21 cellular contexts compared by ENCODE assay signal in the genomic region with DNA sequence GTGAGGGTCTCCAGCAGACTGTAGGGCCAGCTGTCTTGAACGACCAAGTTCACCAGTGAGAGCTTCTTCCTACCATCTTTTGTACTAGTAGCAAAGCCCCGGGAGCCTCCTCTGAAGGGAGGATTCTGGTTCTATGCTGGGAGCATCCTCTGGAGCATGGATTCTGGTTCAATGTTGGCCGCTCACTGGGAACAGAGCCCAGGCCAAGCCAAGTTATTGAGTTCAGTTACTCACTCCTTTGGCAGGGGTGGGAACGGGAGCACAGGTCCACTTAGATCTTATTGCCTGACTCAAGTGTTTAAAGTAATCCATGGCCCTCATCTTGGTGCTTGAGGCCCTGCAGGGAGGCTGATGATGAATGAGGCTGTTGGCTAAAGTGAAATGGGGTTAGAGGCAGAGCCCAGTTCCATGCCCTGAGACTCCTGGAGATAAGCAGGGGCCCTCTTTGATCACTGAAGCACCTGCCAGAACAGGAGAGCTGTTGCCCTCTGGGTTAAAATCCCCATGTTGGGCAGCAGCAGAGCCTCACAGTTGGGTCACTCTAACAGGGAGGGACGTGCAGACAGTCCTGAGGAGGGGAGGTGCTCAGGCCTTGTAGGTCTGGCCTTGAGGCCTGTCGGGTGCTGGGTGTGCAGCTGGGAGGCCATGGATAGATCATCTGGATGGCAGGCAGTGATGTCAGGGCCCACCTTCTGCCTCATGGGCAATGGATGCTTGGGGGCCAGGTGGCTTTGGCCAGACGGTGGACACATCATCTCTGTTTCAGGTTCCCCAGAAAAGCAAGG.
DNase-seq lines count a peak whose midpoint lies in the region; ATAC-seq and TF ChIP-seq lines count a peak whose summit lies in the region.
"Had no signal": no experiment of that assay in that cellular context is flagged by ENCODE, and none has a peak within 500 bp of the region (broad histone marks: within the 10 kb centered on the region; RNA-seq: fewer than 3 reads in every experiment).

No MANE protein-coding gene starts in this region.

- TF ChIP-seq POLR2A in heart left ventricle (IDR thresholded peaks at IDR 0.05), result no peak

- no peak overlapping the region for H3K18ac ChIP-seq in mesendoderm (ENCODE audit: low read length)

- H3K4ac ChIP-seq in mesendoderm (ENCODE audit: low read depth, low read length), result no peak overlapping the region

- BruUV-seq in Caco-2 (replicated peaks; lab: Mats Ljungman, UMichigan), result no TSS peak

- POLR2A ChIA-PET in Caco-2 (lab: Charles Lee), result no interaction called here

- H2BK15ac ChIP-seq in mesendoderm (replicated peaks; ENCODE audit: low read depth), result no peak overlapping the region

- H3K79me2 ChIP-seq in mesendoderm (ENCODE audit: control insufficient read depth, insufficient read depth, low read length), result no peaks in the 10 kb centered on the region

- no peaks in the 10 kb centered on the region for H3K36me3 Mint-ChIP-seq in Caco-2 (ENCODE audit: insufficient read depth, unreplicated experiment)
- H3K36me3 Mint-ChIP-seq: CD4-positive, CD25-positive, alpha-beta regulatory T cell; CD8-positive, alpha-beta T cell had no signal

- H3K56ac ChIP-seq in mesendoderm (ENCODE audit: low read length), result no peak overlapping the region

- H2BK120ac ChIP-seq in mesendoderm (ENCODE audit: low read depth, low read length), result no peak overlapping the region

- no peak overlapping the region for H3K4me2 ChIP-seq in mesendoderm (ENCODE audit: low read length)
- H3K4me2 ChIP-seq: BLaER1, GM23338 had no signal

- H2BK5ac ChIP-seq in mesendoderm (ENCODE audit: low read length), result no peak overlapping the region

- no peaks in the 10 kb centered on the region for H3K4me1 Mint-ChIP-seq in Caco-2 (ENCODE audit: low read depth, unreplicated experiment)
- H3K4me1 Mint-ChIP-seq: B cell; CD4-positive, CD25-positive, alpha-beta regulatory T cell had no signal

- H3K9me3 ChIP-seq in right atrium auricular region (no peaks in the 10 kb centered on the region), heart left ventricle (no peaks in the 10 kb centered on the region), upper lobe of right lung (no peaks in the 10 kb centered on the region), Caco-2 (no peaks in the 10 kb centered on the region)
- H3K9me3 ChIP-seq: BLaER1 had no signal

- H4K8ac ChIP-seq in mesendoderm (ENCODE audit: low read depth, low read length), result no peak overlapping the region

- TF ChIP-seq CTCF in right atrium auricular region (IDR thresholded peaks at IDR 0.05) (no peak), heart left ventricle (IDR thresholded peaks at IDR 0.05) (no peak), upper lobe of right lung (IDR thresholded peaks at IDR 0.05) (no peak), Caco-2 (IDR thresholded peaks at IDR 0.05; ENCODE audit: insufficient read depth in 1 of 2, low read depth in 1 of 2, low read length in 1 of 2, severe bottlenecking in 1 of 2, unreplicated experiment in 1 of 2) (no peak)

- H4K5ac ChIP-seq in mesendoderm (ENCODE audit: low read length), result no peak overlapping the region

- no peak overlapping the region for H3K27ac ChIP-seq in right atrium auricular region
- no peak overlapping the region for H3K27ac ChIP-seq in heart left ventricle
- no peak overlapping the region for H3K27ac ChIP-seq in mesendoderm (ENCODE audit: low read depth, low read length)
- no peak overlapping the region for H3K27ac ChIP-seq in upper lobe of right lung
- H3K27ac ChIP-seq: 22Rv1, BLaER1, C4-2B had no signal

- intact Hi-C loops in heart left ventricle (cut with DNase I), result no loop called here
- intact Hi-C loops in upper lobe of right lung (cut with DNase I), result no loop called here
- intact Hi-C loops in Caco-2 (cut with micrococcal nuclease; ENCODE audit: unreplicated experiment), result loop anchor here (10.0 kb wide), 1 partner anchor 104 kb away; no protein-coding TSS in a partner anchor
- intact Hi-C loops in cardiac septum (cut with DNase I), result no loop called here

- DNase-seq in right atrium auricular region (ENCODE audit: low spot score), result peak; percentile 55
- no peak for DNase-seq in heart left ventricle
- no peak for DNase-seq in mesendoderm
- no peak for DNase-seq in upper lobe of right lung
- no peak for DNase-seq in Caco-2
- DNase-seq in cardiac septum (ENCODE audit: low spot score), result no peak
- DNase-seq: CD4-positive, CD25-positive, alpha-beta regulatory T cell; CD8-positive, alpha-beta T cell; DMS 273 treated with DMSO at 0.1 percent for 48 hours; DMS79; EL; GDM1; H9 had no signal

- no peak overlapping the region for H3K27ac Mint-ChIP-seq in Caco-2 (ENCODE audit: unreplicated experiment)
- H3K27ac Mint-ChIP-seq: B cell; CD8-positive, alpha-beta T cell; GM23338; H9 had no signal

- ATAC-seq in heart left ventricle, result no peak
- ATAC-seq in upper lobe of right lung, result peak; percentile 17
- no peak for ATAC-seq in GM21367 (IDR thresholded peaks at IDR 0.05; ENCODE audit: unreplicated experiment)
- ATAC-seq: CD8-positive, alpha-beta T cell; GM12878; GM23338; HCT116 had no signal

- no peak overlapping the region for H3K4me3 Mint-ChIP-seq in Caco-2 (ENCODE audit: unreplicated experiment)
- H3K4me3 Mint-ChIP-seq: B cell; CD4-positive, CD25-positive, alpha-beta regulatory T cell; CD8-positive, alpha-beta T cell; GM23338; H9 had no signal

- H3K4me1 ChIP-seq in right atrium auricular region (no peaks in the 10 kb centered on the region), heart left ventricle (no peaks in the 10 kb centered on the region), mesendoderm (ENCODE audit: control insufficient read depth, low read depth, low read length) (peaks cover 2% of the 10 kb centered on the region), upper lobe of right lung (no peaks in the 10 kb centered on the region), Caco-2 (no peaks in the 10 kb centered on the region)
- H3K4me1 ChIP-seq: BLaER1 had no signal

- H2AK5ac ChIP-seq in mesendoderm (ENCODE audit: low read length), result peak overlapping the region; percentile 18

- H3K4me3 ChIP-seq in right atrium auricular region (no peak overlapping the region), heart left ventricle (no peak overlapping the region), mesendoderm (ENCODE audit: low read length) (no peak overlapping the region), upper lobe of right lung (no peak overlapping the region), Caco-2 (ENCODE audit: low read depth, low read length) (no peak overlapping the region)
- H3K4me3 ChIP-seq: BLaER1, GM12878, GM23338 had no signal

- H3K23ac ChIP-seq in mesendoderm (ENCODE audit: low read length), result no peak overlapping the region

- H3K27me3 Mint-ChIP-seq in Caco-2 (ENCODE audit: insufficient read depth, unreplicated experiment), result peaks cover 11% of the 10 kb centered on the region
- H3K27me3 Mint-ChIP-seq: B cell; CD4-positive, CD25-positive, alpha-beta regulatory T cell had no signal

- CTCF ChIA-PET in Caco-2 (lab: Charles Lee), result no interaction called here

- no peak overlapping the region for H3K9ac ChIP-seq in mesendoderm (ENCODE audit: low read length)
- H3K9ac ChIP-seq: BLaER1 had no signal

- no peaks in the 10 kb centered on the region for H3K9me3 Mint-ChIP-seq in Caco-2 (ENCODE audit: unreplicated experiment)
- H3K9me3 Mint-ChIP-seq: CD4-positive, CD25-positive, alpha-beta regulatory T cell; CD8-positive, alpha-beta T cell; GM23338; H9 had no signal

- H3K27me3 ChIP-seq in right atrium auricular region (no peaks in the 10 kb centered on the region), heart left ventricle (peaks cover 0 to 8% (median 0%) of the 10 kb centered on the region in 9 donors), mesendoderm (ENCODE audit: insufficient read depth, low read length, poor library complexity) (no peaks in the 10 kb centered on the region), upper lobe of right lung (no peaks in the 10 kb centered on the region), Caco-2 (replicated peaks; ENCODE audit: control insufficient read depth, insufficient read depth, low read length) (no peaks in the 10 kb centered on the region)
- H3K27me3 ChIP-seq: BLaER1 had no signal

- H3K36me3 ChIP-seq in right atrium auricular region (no peaks in the 10 kb centered on the region), heart left ventricle (no peaks in the 10 kb centered on the region), mesendoderm (ENCODE audit: control insufficient read depth, insufficient read depth, low read length) (no peaks in the 10 kb centered on the region), upper lobe of right lung (no peaks in the 10 kb centered on the region), Caco-2 (ENCODE audit: control insufficient read depth, insufficient read depth, low read length) (no peaks in the 10 kb centered on the region)
- H3K36me3 ChIP-seq: BLaER1 had no signal

- no peaks in the 10 kb centered on the region for H3K79me1 ChIP-seq in mesendoderm (ENCODE audit: low read length)

- WGBS in heart left ventricle, 4 donors, result 85 to 95% (median 91%) methylated on average over 7 of the region's 7 CpGs
- WGBS in mesendoderm (ENCODE audit: extremely low coverage, insufficient coverage, low lambda C conversion rate), result no CpG with 5 or more reads among the region's 7 CpGs
